Comparison of ENCODE assay signal across 1 cellular context in the genomic region with DNA sequence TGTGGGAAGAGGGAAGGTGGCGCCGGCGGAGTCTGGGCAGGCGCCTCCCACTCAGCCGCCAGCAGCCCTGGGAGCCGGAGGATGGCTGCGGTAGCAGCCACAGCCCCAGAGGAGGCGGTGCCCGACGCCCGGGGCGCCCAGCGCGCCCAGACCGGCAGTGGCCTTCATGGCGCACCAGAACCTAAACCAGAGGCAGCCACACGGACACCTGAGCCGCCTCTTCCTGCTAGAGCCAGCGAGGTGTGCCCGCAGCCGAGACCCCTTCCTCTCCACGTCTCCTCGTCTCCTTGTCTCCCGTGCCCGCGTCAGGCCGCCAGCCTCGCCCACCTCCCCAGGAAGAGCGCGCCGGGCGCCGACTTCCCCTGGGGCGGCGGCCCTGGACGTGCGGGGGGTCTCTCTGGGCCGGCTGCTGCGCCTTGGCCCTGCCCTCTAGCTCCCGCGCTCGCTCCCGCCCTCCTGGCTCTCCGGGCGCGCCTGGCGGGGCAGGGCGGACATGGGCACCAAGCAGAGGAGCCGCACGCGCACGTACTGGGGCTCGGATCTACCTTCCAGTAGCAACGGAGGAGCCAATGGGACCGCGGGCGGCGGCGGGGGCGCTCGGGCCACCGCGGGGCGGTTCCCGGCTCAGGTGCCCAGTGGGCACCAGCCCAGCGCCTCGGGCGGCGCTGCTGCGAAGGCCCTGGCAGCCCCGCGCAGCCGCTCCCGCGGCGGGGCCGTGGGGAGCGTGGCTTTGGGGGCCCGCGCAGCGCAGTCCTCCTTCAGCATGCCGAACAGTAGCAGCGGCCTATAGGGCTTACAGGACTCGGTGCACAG.
A peak's percentile ranks its signal among the peaks of the same experiment; 100 is the strongest.
TF ChIP-seq lines count a peak whose summit lies in the region.

No MANE protein-coding gene starts in this region.

TF ChIP-seq in H1, 55 proteins besides CTCF, POLR2A, EP300 and RAD21 (continued from another document):
- TF ChIP-seq PHF8 (conservative IDR thresholded peaks at IDR 0.05; ENCODE audit: low read depth, low read length) (no peak; the same call in 1 of the 2 replicates), TBP (IDR thresholded peaks at IDR 0.05; ENCODE audit: low read depth, low read length) (peak; percentile 39; the same call in 1 of the 2 replicates), BCL11A (IDR thresholded peaks at IDR 0.05; ENCODE audit: low read depth in 2 of 2, low read length in 2 of 2) (no peak), KDM4A (IDR thresholded peaks at IDR 0.05; ENCODE audit: low read depth, low read length, severe bottlenecking) (peak; percentile 100), SAP30 (IDR thresholded peaks at IDR 0.05; ENCODE audit: insufficient read depth, insufficient replicate concordance, low read length) (no peak), NRF1 (IDR thresholded peaks at IDR 0.05; ENCODE audit: low read depth, low read length) (no peak), EGR1 (IDR thresholded peaks at IDR 0.05; ENCODE audit: borderline replicate concordance, low read depth, low read length) (peak; percentile 21; the same call in 1 of the 2 replicates), SRF (IDR thresholded peaks at IDR 0.05; ENCODE audit: low read depth, low read length) (no peak), POLR2AphosphoS5 (IDR thresholded peaks at IDR 0.05; ENCODE audit: low read depth, low read length) (no peak), TAF7 (optimal IDR thresholded peaks at IDR 0.05; ENCODE audit: borderline replicate concordance, low read depth, low read length) (no peak), BACH1 (IDR thresholded peaks at IDR 0.05; ENCODE audit: low read length) (no peak), MAX (IDR thresholded peaks at IDR 0.05) (peak; percentile 86), SIN3A (conservative IDR thresholded peaks at IDR 0.05 in 1 of 2, IDR thresholded peaks at IDR 0.05 in 1 of 2; ENCODE audit: low read depth in 1 of 2, low read length in 2 of 2) (no peak), TAF1 (IDR thresholded peaks at IDR 0.05; ENCODE audit: low read depth, low read length) (peak; percentile 48; the same call in 1 of the 2 replicates), CHD1 (IDR thresholded peaks at IDR 0.05; ENCODE audit: low read depth, low read length) (no peak), SP1 (IDR thresholded peaks at IDR 0.05; ENCODE audit: low read depth, low read length) (no peak), YY1 (IDR thresholded peaks at IDR 0.05; ENCODE audit: low read depth, low read length) (no peak; the same call in 1 of the 2 replicates), CBX8 (IDR thresholded peaks at IDR 0.05; ENCODE audit: borderline replicate concordance, low read depth, low read length) (no peak), CTBP2 (IDR thresholded peaks at IDR 0.05; ENCODE audit: borderline replicate concordance, insufficient read depth, insufficient read length, low read length) (no peak), E2F6 (IDR thresholded peaks at IDR 0.05) (peak; percentile 90), JUN (IDR thresholded peaks at IDR 0.05; ENCODE audit: low read depth, low read length) (no peak), SP2 (IDR thresholded peaks at IDR 0.05; ENCODE audit: low read length) (no peak), EZH2 (IDR thresholded peaks at IDR 0.05; ENCODE audit: low read depth, low read length, severe bottlenecking) (no peak), BRCA1 (IDR thresholded peaks at IDR 0.05; ENCODE audit: low read depth, low read length) (no peak), SP4 (IDR thresholded peaks at IDR 0.05; ENCODE audit: low read length) (peak; percentile 31; the same call in 1 of the 2 replicates), SIRT6 (IDR thresholded peaks at IDR 0.05; ENCODE audit: low read length) (no peak), CREB1 (IDR thresholded peaks at IDR 0.05) (no peak), MAFK (IDR thresholded peaks at IDR 0.05; ENCODE audit: low read depth, low read length) (no peak), CHD2 (IDR thresholded peaks at IDR 0.05; ENCODE audit: low read length) (no peak), GTF2F1 (IDR thresholded peaks at IDR 0.05; ENCODE audit: borderline replicate concordance, low read depth, low read length) (no peak), SIX5 (IDR thresholded peaks at IDR 0.05; ENCODE audit: low read depth, low read length) (no peak), NANOG (IDR thresholded peaks at IDR 0.05; ENCODE audit: insufficient read depth, low read depth, low read length, poor library complexity, severe bottlenecking) (no peak), JUND (IDR thresholded peaks at IDR 0.05; ENCODE audit: low read length) (no peak), ASH2L (IDR thresholded peaks at IDR 0.05; ENCODE audit: low read length) (peak; percentile 54), HDAC6 (IDR thresholded peaks at IDR 0.05; ENCODE audit: low read depth, low read length) (no peak), POU5F1 (IDR thresholded peaks at IDR 0.05; ENCODE audit: low read depth, low read length) (no peak), RNF2 (IDR thresholded peaks at IDR 0.05; ENCODE audit: borderline replicate concordance, low read depth, low read length, missing control alignments, poor library complexity, severe bottlenecking) (no peak), TCF12 (IDR thresholded peaks at IDR 0.05; ENCODE audit: low read depth, low read length) (no peak), SUZ12 (IDR thresholded peaks at IDR 0.05; ENCODE audit: low read length) (peak; percentile 50; the same call in 1 of the 2 replicates), RXRA (IDR thresholded peaks at IDR 0.05; ENCODE audit: insufficient read depth, low read depth, low read length) (no peak), RBBP5 (IDR thresholded peaks at IDR 0.05; ENCODE audit: borderline replicate concordance, low read depth, low read length) (peak; percentile 74; the same call in 1 of the 2 replicates), FOSL1 (IDR thresholded peaks at IDR 0.05; ENCODE audit: insufficient read depth, low read depth, low read length) (no peak), HDAC2 (IDR thresholded peaks at IDR 0.05; ENCODE audit: borderline replicate concordance in 1 of 2, low read depth in 2 of 2, low read length in 2 of 2) (0 out of 4 replicates have a peak, but pooled peaks have one; percentile 19 to 29), RFX5 (IDR thresholded peaks at IDR 0.05; ENCODE audit: borderline replicate concordance, low read depth, low read length) (no peak)
- TF ChIP-seq, protein P1, sequence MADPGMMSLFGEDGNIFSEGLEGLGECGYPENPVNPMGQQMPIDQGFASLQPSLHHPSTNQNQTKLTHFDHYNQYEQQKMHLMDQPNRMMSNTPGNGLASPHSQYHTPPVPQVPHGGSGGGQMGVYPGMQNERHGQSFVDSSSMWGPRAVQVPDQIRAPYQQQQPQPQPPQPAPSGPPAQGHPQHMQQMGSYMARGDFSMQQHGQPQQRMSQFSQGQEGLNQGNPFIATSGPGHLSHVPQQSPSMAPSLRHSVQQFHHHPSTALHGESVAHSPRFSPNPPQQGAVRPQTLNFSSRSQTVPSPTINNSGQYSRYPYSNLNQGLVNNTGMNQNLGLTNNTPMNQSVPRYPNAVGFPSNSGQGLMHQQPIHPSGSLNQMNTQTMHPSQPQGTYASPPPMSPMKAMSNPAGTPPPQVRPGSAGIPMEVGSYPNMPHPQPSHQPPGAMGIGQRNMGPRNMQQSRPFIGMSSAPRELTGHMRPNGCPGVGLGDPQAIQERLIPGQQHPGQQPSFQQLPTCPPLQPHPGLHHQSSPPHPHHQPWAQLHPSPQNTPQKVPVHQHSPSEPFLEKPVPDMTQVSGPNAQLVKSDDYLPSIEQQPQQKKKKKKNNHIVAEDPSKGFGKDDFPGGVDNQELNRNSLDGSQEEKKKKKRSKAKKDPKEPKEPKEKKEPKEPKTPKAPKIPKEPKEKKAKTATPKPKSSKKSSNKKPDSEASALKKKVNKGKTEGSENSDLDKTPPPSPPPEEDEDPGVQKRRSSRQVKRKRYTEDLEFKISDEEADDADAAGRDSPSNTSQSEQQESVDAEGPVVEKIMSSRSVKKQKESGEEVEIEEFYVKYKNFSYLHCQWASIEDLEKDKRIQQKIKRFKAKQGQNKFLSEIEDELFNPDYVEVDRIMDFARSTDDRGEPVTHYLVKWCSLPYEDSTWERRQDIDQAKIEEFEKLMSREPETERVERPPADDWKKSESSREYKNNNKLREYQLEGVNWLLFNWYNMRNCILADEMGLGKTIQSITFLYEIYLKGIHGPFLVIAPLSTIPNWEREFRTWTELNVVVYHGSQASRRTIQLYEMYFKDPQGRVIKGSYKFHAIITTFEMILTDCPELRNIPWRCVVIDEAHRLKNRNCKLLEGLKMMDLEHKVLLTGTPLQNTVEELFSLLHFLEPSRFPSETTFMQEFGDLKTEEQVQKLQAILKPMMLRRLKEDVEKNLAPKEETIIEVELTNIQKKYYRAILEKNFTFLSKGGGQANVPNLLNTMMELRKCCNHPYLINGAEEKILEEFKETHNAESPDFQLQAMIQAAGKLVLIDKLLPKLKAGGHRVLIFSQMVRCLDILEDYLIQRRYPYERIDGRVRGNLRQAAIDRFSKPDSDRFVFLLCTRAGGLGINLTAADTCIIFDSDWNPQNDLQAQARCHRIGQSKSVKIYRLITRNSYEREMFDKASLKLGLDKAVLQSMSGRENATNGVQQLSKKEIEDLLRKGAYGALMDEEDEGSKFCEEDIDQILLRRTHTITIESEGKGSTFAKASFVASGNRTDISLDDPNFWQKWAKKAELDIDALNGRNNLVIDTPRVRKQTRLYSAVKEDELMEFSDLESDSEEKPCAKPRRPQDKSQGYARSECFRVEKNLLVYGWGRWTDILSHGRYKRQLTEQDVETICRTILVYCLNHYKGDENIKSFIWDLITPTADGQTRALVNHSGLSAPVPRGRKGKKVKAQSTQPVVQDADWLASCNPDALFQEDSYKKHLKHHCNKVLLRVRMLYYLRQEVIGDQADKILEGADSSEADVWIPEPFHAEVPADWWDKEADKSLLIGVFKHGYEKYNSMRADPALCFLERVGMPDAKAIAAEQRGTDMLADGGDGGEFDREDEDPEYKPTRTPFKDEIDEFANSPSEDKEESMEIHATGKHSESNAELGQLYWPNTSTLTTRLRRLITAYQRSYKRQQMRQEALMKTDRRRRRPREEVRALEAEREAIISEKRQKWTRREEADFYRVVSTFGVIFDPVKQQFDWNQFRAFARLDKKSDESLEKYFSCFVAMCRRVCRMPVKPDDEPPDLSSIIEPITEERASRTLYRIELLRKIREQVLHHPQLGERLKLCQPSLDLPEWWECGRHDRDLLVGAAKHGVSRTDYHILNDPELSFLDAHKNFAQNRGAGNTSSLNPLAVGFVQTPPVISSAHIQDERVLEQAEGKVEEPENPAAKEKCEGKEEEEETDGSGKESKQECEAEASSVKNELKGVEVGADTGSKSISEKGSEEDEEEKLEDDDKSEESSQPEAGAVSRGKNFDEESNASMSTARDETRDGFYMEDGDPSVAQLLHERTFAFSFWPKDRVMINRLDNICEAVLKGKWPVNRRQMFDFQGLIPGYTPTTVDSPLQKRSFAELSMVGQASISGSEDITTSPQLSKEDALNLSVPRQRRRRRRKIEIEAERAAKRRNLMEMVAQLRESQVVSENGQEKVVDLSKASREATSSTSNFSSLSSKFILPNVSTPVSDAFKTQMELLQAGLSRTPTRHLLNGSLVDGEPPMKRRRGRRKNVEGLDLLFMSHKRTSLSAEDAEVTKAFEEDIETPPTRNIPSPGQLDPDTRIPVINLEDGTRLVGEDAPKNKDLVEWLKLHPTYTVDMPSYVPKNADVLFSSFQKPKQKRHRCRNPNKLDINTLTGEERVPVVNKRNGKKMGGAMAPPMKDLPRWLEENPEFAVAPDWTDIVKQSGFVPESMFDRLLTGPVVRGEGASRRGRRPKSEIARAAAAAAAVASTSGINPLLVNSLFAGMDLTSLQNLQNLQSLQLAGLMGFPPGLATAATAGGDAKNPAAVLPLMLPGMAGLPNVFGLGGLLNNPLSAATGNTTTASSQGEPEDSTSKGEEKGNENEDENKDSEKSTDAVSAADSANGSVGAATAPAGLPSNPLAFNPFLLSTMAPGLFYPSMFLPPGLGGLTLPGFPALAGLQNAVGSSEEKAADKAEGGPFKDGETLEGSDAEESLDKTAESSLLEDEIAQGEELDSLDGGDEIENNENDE (IDR thresholded peaks at IDR 0.05; ENCODE audit: insufficient replicate concordance, low read length), result no peak
- TF ChIP-seq, protein P2, sequence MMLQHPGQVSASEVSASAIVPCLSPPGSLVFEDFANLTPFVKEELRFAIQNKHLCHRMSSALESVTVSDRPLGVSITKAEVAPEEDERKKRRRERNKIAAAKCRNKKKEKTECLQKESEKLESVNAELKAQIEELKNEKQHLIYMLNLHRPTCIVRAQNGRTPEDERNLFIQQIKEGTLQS (IDR thresholded peaks at IDR 0.05; ENCODE audit: insufficient read depth, low read depth, low read length), result no peak
- TF ChIP-seq, protein P3, sequence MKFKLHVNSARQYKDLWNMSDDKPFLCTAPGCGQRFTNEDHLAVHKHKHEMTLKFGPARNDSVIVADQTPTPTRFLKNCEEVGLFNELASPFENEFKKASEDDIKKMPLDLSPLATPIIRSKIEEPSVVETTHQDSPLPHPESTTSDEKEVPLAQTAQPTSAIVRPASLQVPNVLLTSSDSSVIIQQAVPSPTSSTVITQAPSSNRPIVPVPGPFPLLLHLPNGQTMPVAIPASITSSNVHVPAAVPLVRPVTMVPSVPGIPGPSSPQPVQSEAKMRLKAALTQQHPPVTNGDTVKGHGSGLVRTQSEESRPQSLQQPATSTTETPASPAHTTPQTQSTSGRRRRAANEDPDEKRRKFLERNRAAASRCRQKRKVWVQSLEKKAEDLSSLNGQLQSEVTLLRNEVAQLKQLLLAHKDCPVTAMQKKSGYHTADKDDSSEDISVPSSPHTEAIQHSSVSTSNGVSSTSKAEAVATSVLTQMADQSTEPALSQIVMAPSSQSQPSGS (IDR thresholded peaks at IDR 0.05; ENCODE audit: low read length), result no peak
